In genomic region chr2:234969329-234970157, GRCh38 we compare ENCODE assay signal across 13 cellular contexts. TPM values are rescaled to one million over a fixed set of nuclear protein-coding genes. Genes with fewer than 3 reads are reported as not detected.
DNase-seq lines count a peak whose midpoint lies in the region; ATAC-seq and TF ChIP-seq lines count a peak whose summit lies in the region.
"Had no signal": no experiment of that assay in that cellular context is flagged by ENCODE, and none has a peak within 500 bp of the region (broad histone marks: within the 10 kb centered on the region; RNA-seq: fewer than 3 reads in every experiment).

No MANE protein-coding gene starts in this region.

- intact Hi-C loops in right cardiac atrium (cut with DNase I), result no loop called here
- intact Hi-C loops in left ventricle myocardium superior (cut with micrococcal nuclease), result no loop called here

- H3K9me3 ChIP-seq in right cardiac atrium (ENCODE audit: control insufficient read depth, low read length) (no peaks in the 10 kb centered on the region), mesodermal cell (ENCODE audit: control insufficient read depth, low read length) (no peaks in the 10 kb centered on the region)

- no peak for DNase-seq in right cardiac atrium
- DNase-seq in left ventricle myocardium superior, result no peak
- no peak for DNase-seq in brain microvascular endothelial cell
- DNase-seq: activated CD4-positive, alpha-beta T cell treated with anti-CD3 and anti-CD28 coated beads for 36 hours; cerebellar nuclear complex; NCI-H1092 treated with DMSO at 0.1 percent for 48 hours; occipital lobe; stimulated activated CD4-positive, alpha-beta T cell treated with anti-CD3 and anti-CD28 coated beads, Interleukin-2, amount 100 ng/mL, for 48 hours had no signal

- peaks cover 10% of the 10 kb centered on the region for H3K4me1 ChIP-seq in right cardiac atrium (ENCODE audit: control insufficient read depth, insufficient read depth, low read length)
- peaks cover 78% of the 10 kb centered on the region for H3K4me1 ChIP-seq in mesodermal cell (ENCODE audit: control insufficient read depth, insufficient read depth, low read length, poor library complexity, severe bottlenecking)

- no peaks in the 10 kb centered on the region for H3K27me3 ChIP-seq in right cardiac atrium (ENCODE audit: control insufficient read depth, insufficient read depth)
- no peaks in the 10 kb centered on the region for H3K27me3 ChIP-seq in brain microvascular endothelial cell (replicated peaks)

- no peak for TF ChIP-seq CTCF in brain microvascular endothelial cell (IDR thresholded peaks at IDR 0.05; ENCODE audit: low read depth, low read length, missing control alignments)

- H3K27ac ChIP-seq in right cardiac atrium (ENCODE audit: low read length) (no peak overlapping the region), brain microvascular endothelial cell (peak overlapping the region; percentile 15), mesodermal cell (ENCODE audit: low read depth, low read length, severe bottlenecking) (peak overlapping the region; percentile 78)

- ATAC-seq in right cardiac atrium (peak; percentile 11 to 20), left ventricle myocardium superior (no peak), HG02678 (IDR thresholded peaks at IDR 0.05; ENCODE audit: unreplicated experiment) (no peak), GM19351 (IDR thresholded peaks at IDR 0.05; ENCODE audit: unreplicated experiment) (no peak), HG03521 (IDR thresholded peaks at IDR 0.05; ENCODE audit: unreplicated experiment) (no peak), GM21390 (IDR thresholded peaks at IDR 0.05; ENCODE audit: unreplicated experiment) (no peak)
- ATAC-seq: activated CD4-positive, alpha-beta T cell treated with anti-CD3 and anti-CD28 coated beads for 36 hours had no signal

- H3K4me3 ChIP-seq in right cardiac atrium (ENCODE audit: low read length), result no peak overlapping the region
- no peak overlapping the region for H3K4me3 ChIP-seq in brain microvascular endothelial cell (ENCODE audit: low read depth, low read length)
- H3K4me3 ChIP-seq in mesodermal cell (ENCODE audit: extremely low read depth, insufficient read depth, low read length, poor library complexity, severe bottlenecking), result no peak overlapping the region

- in situ Hi-C loops in brain microvascular endothelial cell (cut with HindIII; ENCODE audit: low pct_ligation_motif_present, low sequenced_read_pairs), result no loop called here

- H3K36me3 ChIP-seq in brain microvascular endothelial cell (replicated peaks), result peaks cover 2% of the 10 kb centered on the region
- H3K36me3 ChIP-seq in mesodermal cell (ENCODE audit: control insufficient read depth, insufficient read depth, low read length), result peaks cover 70% of the 10 kb centered on the region

- WGBS in right cardiac atrium, result 68% methylated on average over 17 of the region's 17 CpGs
- WGBS in mesodermal cell (ENCODE audit: insufficient coverage in 2 of 2), 2 experiments, result 65 to 73% methylated on average over 13 to 17 of the region's 17 CpGs

RNA-seq across cellular contexts. Expression of gene SH3BP4, which starts 17.7 kb away (rescaled TPM):
- total RNA-seq in right cardiac atrium (10 to 100 TPM; 18.4 to 32.0 (median 21.6) TPM), left ventricle myocardium superior (8.3 TPM)
- polyA plus RNA-seq in right cardiac atrium, result 12.3 TPM
- polyA plus RNA-seq in mesodermal cell (2013, experiment 1 of 2), result 48.9 TPM
- 52.4 TPM for polyA plus RNA-seq in mesodermal cell (2013, experiment 2 of 2)

Comparison
In these comparisons a context has a peak if more than half of its experiments do, and no peak if none do; other contexts are left out.
1. ATAC-seq: peak in right cardiac atrium (2 of 2); none in left ventricle myocardium superior (single experiment), HG02678 (single experiment), GM19351 (single experiment), HG03521 (single experiment) and GM21390 (single experiment).